ENCODE assay signal across 9 cellular contexts in the genomic region with DNA sequence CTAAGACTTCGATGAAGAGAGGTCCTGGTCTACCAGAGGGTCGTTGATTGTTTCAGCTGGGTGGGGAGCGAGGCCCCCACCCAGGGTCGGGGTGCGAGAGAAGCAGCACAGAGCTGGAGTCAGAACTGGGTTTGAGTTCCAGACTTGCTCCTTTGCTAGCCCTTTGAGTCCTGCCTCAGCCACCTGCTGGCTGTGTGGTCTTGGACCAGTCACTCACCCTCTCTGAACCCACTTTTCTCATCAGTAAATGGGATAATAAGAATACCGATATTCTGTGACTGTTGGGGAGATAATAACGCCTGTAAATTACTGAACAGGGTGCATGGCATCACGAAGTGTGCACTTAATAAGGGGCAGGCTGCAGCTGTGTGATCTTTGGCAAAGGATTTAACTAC. TPM values are rescaled to one million over a fixed set of nuclear protein-coding genes. Genes with fewer than 3 reads are reported as not detected.
DNase-seq lines count a peak whose midpoint lies in the region; ATAC-seq and TF ChIP-seq lines count a peak whose summit lies in the region.
"Had no signal": no experiment of that assay in that cellular context is flagged by ENCODE, and none has a peak within 500 bp of the region (broad histone marks: within the 10 kb centered on the region; RNA-seq: fewer than 3 reads in every experiment).

No MANE protein-coding gene starts in this region.

- peak overlapping the region in 1 of 2 donors; percentile 65 for H3K9ac ChIP-seq in mucosa of rectum (ENCODE audit: low read depth in 1 of 2, low read length in 2 of 2)

- DNase-seq in left ventricle myocardium inferior (no peak), left cardiac atrium (no peak), cardiac fibroblast (ENCODE audit: low read depth in 2 of 2) (no peak), uterus (no peak), NCI-H2196 treated with DMSO at 0.1 percent for 48 hours (lab: John Stamatoyannopoulos, UW; ENCODE audit: unreplicated experiment) (no peak)
- DNase-seq in stimulated activated CD4-positive, alpha-beta T cell treated with anti-CD3 and anti-CD28 coated beads, Interleukin-4, amount 100 ng/mL, for 1 hour: no peak

- no peak for TF ChIP-seq POLR2A in uterus (IDR thresholded peaks at IDR 0.05)

- intact Hi-C loops in left ventricle myocardium inferior (cut with micrococcal nuclease): no loop called here
- intact Hi-C loops in left cardiac atrium (cut with DNase I): no loop called here
- intact Hi-C loops in uterus (cut with DNase I; ENCODE audit: low total_unique reads): no loop called here

- ATAC-seq in left cardiac atrium (no peak), GM18868 (IDR thresholded peaks at IDR 0.05; ENCODE audit: unreplicated experiment) (no peak)

- H3K27me3 ChIP-seq in left ventricle myocardium inferior (ENCODE audit: low read depth): peaks cover 47% of the 10 kb centered on the region
- peaks cover 0 to 7% of the 10 kb centered on the region in 2 donors for H3K27me3 ChIP-seq in mucosa of rectum (ENCODE audit: control insufficient read depth in 2 of 2, insufficient read depth in 2 of 2, low read length in 2 of 2)
- H3K27me3 ChIP-seq in uterus: no peaks in the 10 kb centered on the region

- H3K36me3 ChIP-seq in left ventricle myocardium inferior (no peaks in the 10 kb centered on the region), mucosa of rectum (ENCODE audit: control insufficient read depth in 2 of 2, insufficient read depth in 2 of 2, low read length in 2 of 2) (no peaks in the 10 kb centered on the region), uterus (no peaks in the 10 kb centered on the region)

- H3K27ac ChIP-seq in left ventricle myocardium inferior (replicated peaks): peak overlapping the region; percentile 50
- peak overlapping the region; percentile 82 to 90 for H3K27ac ChIP-seq in mucosa of rectum (ENCODE audit: low read depth in 2 of 2, low read length in 2 of 2)
- H3K27ac ChIP-seq in uterus: no peak overlapping the region

- TF ChIP-seq CTCF in left ventricle myocardium inferior (IDR thresholded peaks at IDR 0.05; ENCODE audit: borderline replicate concordance): no peak
- TF ChIP-seq CTCF in cardiac fibroblast (IDR thresholded peaks at IDR 0.05; ENCODE audit: low read depth, low read length): no peak
- TF ChIP-seq CTCF in uterus (IDR thresholded peaks at IDR 0.05): no peak

- H3K4me1 ChIP-seq in left ventricle myocardium inferior: peaks cover 35% of the 10 kb centered on the region
- H3K4me1 ChIP-seq in mucosa of rectum (ENCODE audit: control insufficient read depth in 2 of 2, insufficient read depth in 2 of 2, low read length in 2 of 2): peaks cover 15 to 55% of the 10 kb centered on the region in 2 donors
- peaks cover 2 to 11% of the 10 kb centered on the region in 2 donors for H3K4me1 ChIP-seq in uterus

- H3K9me3 ChIP-seq in left ventricle myocardium inferior (replicated peaks): peaks cover 6% of the 10 kb centered on the region
- H3K9me3 ChIP-seq in mucosa of rectum (ENCODE audit: control insufficient read depth in 2 of 2, low read length in 2 of 2): no peaks in the 10 kb centered on the region
- H3K9me3 ChIP-seq in uterus: no peaks in the 10 kb centered on the region

- peak overlapping the region; percentile 78 for H3K4me3 ChIP-seq in left ventricle myocardium inferior
- peak overlapping the region; percentile 38 to 43 for H3K4me3 ChIP-seq in cardiac fibroblast (replicated peaks in 1 of 2; ENCODE audit: low read depth in 2 of 2, low read length in 2 of 2)
- peak overlapping the region; percentile 79 to 83 for H3K4me3 ChIP-seq in mucosa of rectum (ENCODE audit: low read length in 2 of 2)
- H3K4me3 ChIP-seq in uterus: peak overlapping the region; percentile 33 to 41

RNA-seq across cellular contexts. Expression of a gene that starts 0.4 kb away (rescaled TPM):
- total RNA-seq in left ventricle myocardium inferior (3.0 TPM), left cardiac atrium (10 to 100 TPM in 1 of 2 donors, 1 to 10 TPM in 1; 5.0 to 10.3 TPM), uterus (10 to 100 TPM in 3 of 4 donors, 1 to 10 TPM in 1; 2.9 to 58.4 (median 11.0) TPM)

RNA-seq across cellular contexts. Expression of a gene that starts 13.4 kb away (rescaled TPM):
- 113 TPM for total RNA-seq in left ventricle myocardium inferior
- total RNA-seq in left cardiac atrium: 100 to 1,000 TPM in 1 of 2 donors, 10 to 100 TPM in 1; 97.3 to 119 TPM
- 100 to 1,000 TPM in 3 of 4 donors, 10 to 100 TPM in 1; 68.5 to 167 (median 113) TPM for total RNA-seq in uterus

RNA-seq across cellular contexts. Expression of a gene that starts 35.2 kb away (rescaled TPM):
- total RNA-seq in left ventricle myocardium inferior (not detected), left cardiac atrium (not detected), uterus (not detected)
- total RNA-seq: cerebellum had no signal

RNA-seq across cellular contexts. Expression of a gene that starts 42.8 kb away (rescaled TPM):
- 0.08 TPM for total RNA-seq in left ventricle myocardium inferior
- 1 to 10 TPM in 1 of 2 donors, under 1 TPM in 1; 0.47 to 1.1 TPM for total RNA-seq in left cardiac atrium
- under 1 TPM in 1 of 4 donors, not detected in 3; 0.69 TPM for total RNA-seq in uterus

Comparison
In these comparisons a context has a peak if more than half of its experiments do, and no peak if none do; other contexts are left out.
1. H3K27ac ChIP-seq: peak in left ventricle myocardium inferior (single experiment) and mucosa of rectum (2 of 2); none in uterus (0 of 2).
2. Peak in every context shown above with its lines, with median percentiles within 50 percentile points of each other: H3K4me3 ChIP-seq.